In the genomic region with DNA sequence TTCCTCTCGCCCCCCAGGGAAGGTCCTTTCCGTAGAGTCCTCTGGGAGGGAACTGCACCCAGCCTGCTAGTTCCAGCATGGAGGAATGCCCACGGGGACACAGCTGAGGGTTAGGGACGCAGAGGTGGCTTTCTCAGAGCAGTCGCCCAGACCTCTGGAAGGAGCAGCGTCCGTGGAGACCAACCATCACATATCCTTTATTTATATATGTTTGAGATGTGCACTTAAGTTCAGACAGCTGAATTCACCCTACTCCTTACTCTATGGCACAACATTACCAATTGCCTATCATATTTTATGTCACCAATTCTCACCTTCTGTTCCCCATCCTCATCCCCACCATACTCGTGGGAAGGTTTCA, we compare ENCODE assay signal across 2 cellular contexts.
TF ChIP-seq lines count a peak whose summit lies in the region.

No MANE protein-coding gene starts in this region.

TF ChIP-seq in SK-N-SH, 30 proteins besides CTCF, POLR2A, EP300 and RAD21 (continued from another document):
- TF ChIP-seq, protein P1, sequence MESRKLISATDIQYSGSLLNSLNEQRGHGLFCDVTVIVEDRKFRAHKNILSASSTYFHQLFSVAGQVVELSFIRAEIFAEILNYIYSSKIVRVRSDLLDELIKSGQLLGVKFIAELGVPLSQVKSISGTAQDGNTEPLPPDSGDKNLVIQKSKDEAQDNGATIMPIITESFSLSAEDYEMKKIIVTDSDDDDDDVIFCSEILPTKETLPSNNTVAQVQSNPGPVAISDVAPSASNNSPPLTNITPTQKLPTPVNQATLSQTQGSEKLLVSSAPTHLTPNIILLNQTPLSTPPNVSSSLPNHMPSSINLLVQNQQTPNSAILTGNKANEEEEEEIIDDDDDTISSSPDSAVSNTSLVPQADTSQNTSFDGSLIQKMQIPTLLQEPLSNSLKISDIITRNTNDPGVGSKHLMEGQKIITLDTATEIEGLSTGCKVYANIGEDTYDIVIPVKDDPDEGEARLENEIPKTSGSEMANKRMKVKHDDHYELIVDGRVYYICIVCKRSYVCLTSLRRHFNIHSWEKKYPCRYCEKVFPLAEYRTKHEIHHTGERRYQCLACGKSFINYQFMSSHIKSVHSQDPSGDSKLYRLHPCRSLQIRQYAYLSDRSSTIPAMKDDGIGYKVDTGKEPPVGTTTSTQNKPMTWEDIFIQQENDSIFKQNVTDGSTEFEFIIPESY (IDR thresholded peaks at IDR 0.05; ENCODE audit: borderline replicate concordance, low read depth), result no peak
- TF ChIP-seq FOSL2 (IDR thresholded peaks at IDR 0.05; ENCODE audit: borderline replicate concordance, low read depth) (no peak), RFX5 (IDR thresholded peaks at IDR 0.05; ENCODE audit: low read length) (no peak), ELF1 (IDR thresholded peaks at IDR 0.05) (no peak), EZH2phosphoT487 (IDR thresholded peaks at IDR 0.05; ENCODE audit: borderline replicate concordance, low read depth) (no peak), RCOR1 (IDR thresholded peaks at IDR 0.05; ENCODE audit: low read length) (no peak), TCF12 (IDR thresholded peaks at IDR 0.05) (no peak), FOXM1 (IDR thresholded peaks at IDR 0.05; ENCODE audit: low read depth) (no peak), GABPA (IDR thresholded peaks at IDR 0.05; ENCODE audit: low read depth) (no peak), CHD2 (IDR thresholded peaks at IDR 0.05; ENCODE audit: low read length, partially characterized antibody) (no peak)
- TF ChIP-seq, protein P2, sequence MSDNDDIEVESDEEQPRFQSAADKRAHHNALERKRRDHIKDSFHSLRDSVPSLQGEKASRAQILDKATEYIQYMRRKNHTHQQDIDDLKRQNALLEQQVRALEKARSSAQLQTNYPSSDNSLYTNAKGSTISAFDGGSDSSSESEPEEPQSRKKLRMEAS (IDR thresholded peaks at IDR 0.05; ENCODE audit: low read depth), result no peak

TF ChIP-seq in SK-N-SH treated with all-trans-retinoic acid at 6 μM for 48 hours, 23 proteins besides CTCF, POLR2A, EP300 and RAD21 (continued from another document):
- TF ChIP-seq, protein P3, sequence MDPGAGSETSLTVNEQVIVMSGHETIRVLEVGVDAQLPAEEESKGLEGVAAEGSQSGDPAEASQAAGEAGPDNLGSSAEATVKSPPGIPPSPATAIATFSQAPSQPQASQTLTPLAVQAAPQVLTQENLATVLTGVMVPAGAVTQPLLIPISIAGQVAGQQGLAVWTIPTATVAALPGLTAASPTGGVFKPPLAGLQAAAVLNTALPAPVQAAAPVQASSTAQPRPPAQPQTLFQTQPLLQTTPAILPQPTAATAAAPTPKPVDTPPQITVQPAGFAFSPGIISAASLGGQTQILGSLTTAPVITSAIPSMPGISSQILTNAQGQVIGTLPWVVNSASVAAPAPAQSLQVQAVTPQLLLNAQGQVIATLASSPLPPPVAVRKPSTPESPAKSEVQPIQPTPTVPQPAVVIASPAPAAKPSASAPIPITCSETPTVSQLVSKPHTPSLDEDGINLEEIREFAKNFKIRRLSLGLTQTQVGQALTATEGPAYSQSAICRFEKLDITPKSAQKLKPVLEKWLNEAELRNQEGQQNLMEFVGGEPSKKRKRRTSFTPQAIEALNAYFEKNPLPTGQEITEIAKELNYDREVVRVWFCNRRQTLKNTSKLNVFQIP (CRISPR knock-in tag; IDR thresholded peaks at IDR 0.05; ENCODE audit: borderline replicate concordance, low read depth), result no peak
- TF ChIP-seq RARB (CRISPR knock-in tag; IDR thresholded peaks at IDR 0.05) (no peak), ARNTL (CRISPR knock-in tag; IDR thresholded peaks at IDR 0.05; ENCODE audit: borderline replicate concordance, low read depth) (no peak), PPARA (CRISPR knock-in tag; IDR thresholded peaks at IDR 0.05; ENCODE audit: borderline replicate concordance) (no peak), ESRRG (CRISPR knock-in tag; IDR thresholded peaks at IDR 0.05) (no peak), OSR1 (CRISPR knock-in tag; IDR thresholded peaks at IDR 0.05) (no peak)
TF ChIP-seq in SK-N-SH treated with all-trans-retinoic acid at 6 μM for 48 hours: peak in this region for 0.
